ENCODE assay signal across 8 cellular contexts in the genomic region with DNA sequence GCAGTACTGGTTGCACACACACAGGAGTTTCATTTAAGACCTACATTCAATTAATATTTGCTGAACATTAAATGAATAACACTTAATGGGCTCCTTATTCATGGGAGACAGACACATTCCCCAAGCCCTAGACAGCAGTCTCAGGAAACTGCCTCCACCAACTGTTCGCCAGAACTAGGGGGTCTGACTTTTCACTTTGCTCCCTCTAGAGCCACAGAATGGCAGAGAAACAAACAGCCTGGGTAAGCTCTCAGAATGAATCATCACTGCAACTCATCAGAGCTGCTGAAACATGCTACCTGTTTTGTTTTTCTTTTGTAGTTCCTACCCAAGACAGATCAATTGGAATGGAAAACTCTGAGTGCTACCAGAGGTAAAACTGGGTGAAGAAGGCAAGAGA. TPM values are rescaled to one million over a fixed set of nuclear protein-coding genes. Genes with fewer than 3 reads are reported as not detected.
DNase-seq lines count a peak whose midpoint lies in the region; ATAC-seq and TF ChIP-seq lines count a peak whose summit lies in the region.

No MANE protein-coding gene starts in this region.

- H3K18ac ChIP-seq in mesenchymal stem cell (ENCODE audit: low read depth in 1 of 2, low read length in 2 of 2), result peak overlapping the region; percentile 44 to 84

- no TSS peak for BruUV-seq in PC-9 (replicated peaks; lab: Mats Ljungman, UMichigan)

- H2BK12ac ChIP-seq in mesenchymal stem cell (ENCODE audit: low read length in 2 of 2), result peak overlapping the region; percentile 12 to 93

- no peak overlapping the region for H3K23ac ChIP-seq in mesenchymal stem cell (ENCODE audit: low read length in 2 of 2)

- H3K79me1 ChIP-seq in mesenchymal stem cell (replicated peaks; ENCODE audit: low read length, poor library complexity, severe bottlenecking), result peaks cover 5% of the 10 kb centered on the region

- H4K20me1 ChIP-seq in PC-9 (ENCODE audit: insufficient read depth), result no peaks in the 10 kb centered on the region

- H3F3A ChIP-seq in PC-9 (ENCODE audit: insufficient read depth, low read depth), result no peaks in the 10 kb centered on the region

- no peaks in the 10 kb centered on the region for H3K27me3 Mint-ChIP-seq in activated naive CD8-positive, alpha-beta T cell treated with anti-CD3 and anti-CD28 coated beads, Interleukin-2, amount 50 U/mL, for 24 hours

- no peak overlapping the region for H2AFZ ChIP-seq in mesenchymal stem cell (ENCODE audit: low read depth, low read length)
- H2AFZ ChIP-seq in PC-9, result no peak overlapping the region

- no peak overlapping the region for H3K4me3 Mint-ChIP-seq in activated naive CD8-positive, alpha-beta T cell treated with anti-CD3 and anti-CD28 coated beads, Interleukin-2, amount 50 U/mL, for 24 hours

- peaks cover 33% of the 10 kb centered on the region for H3K36me3 Mint-ChIP-seq in activated naive CD8-positive, alpha-beta T cell treated with anti-CD3 and anti-CD28 coated beads, Interleukin-2, amount 50 U/mL, for 24 hours (ENCODE audit: low read depth)

- no peak overlapping the region for H4K91ac ChIP-seq in mesenchymal stem cell (ENCODE audit: low read length)

- no peak overlapping the region for H3K4me3 ChIP-seq in GM12864 (ENCODE audit: low read depth, low read length)
- peak overlapping the region in 1 of 2 experiments; percentile 21 for H3K4me3 ChIP-seq in mesenchymal stem cell (ENCODE audit: insufficient read depth in 1 of 2, low read depth in 1 of 2, low read length in 2 of 2)
- no peak overlapping the region for H3K4me3 ChIP-seq in PC-9

- peak overlapping the region; percentile 14 for H3K4me2 ChIP-seq in mesenchymal stem cell (ENCODE audit: low read length, poor library complexity, severe bottlenecking)
- no peak overlapping the region for H3K4me2 ChIP-seq in PC-9

- H3K9ac ChIP-seq in mesenchymal stem cell (ENCODE audit: low read length), result peak overlapping the region; percentile 77

- H3K27me3 ChIP-seq in mesenchymal stem cell (ENCODE audit: control insufficient read depth in 1 of 2, insufficient read depth in 1 of 2, low read length in 2 of 2) (no peaks in the 10 kb centered on the region), PC-9 (ENCODE audit: insufficient read depth, low read depth) (no peaks in the 10 kb centered on the region)

- peak overlapping the region; percentile 36 for H2BK5ac ChIP-seq in mesenchymal stem cell (ENCODE audit: low read depth, low read length, poor library complexity, severe bottlenecking)

- CTCF ChIA-PET in PC-9 (lab: Charles Lee), result no interaction called here

- peak overlapping the region; percentile 50 for H3K27ac Mint-ChIP-seq in activated naive CD8-positive, alpha-beta T cell treated with anti-CD3 and anti-CD28 coated beads, Interleukin-2, amount 50 U/mL, for 24 hours

- no peaks in the 10 kb centered on the region for H3K9me2 ChIP-seq in PC-9 (ENCODE audit: insufficient read depth)

- peaks cover 34% of the 10 kb centered on the region for H3K4me1 Mint-ChIP-seq in activated naive CD8-positive, alpha-beta T cell treated with anti-CD3 and anti-CD28 coated beads, Interleukin-2, amount 50 U/mL, for 24 hours

- H2BK15ac ChIP-seq in mesenchymal stem cell (ENCODE audit: low read depth, poor library complexity, severe bottlenecking), result no peak overlapping the region

- DNase-seq in GM12864 (ENCODE audit: low read depth) (no peak), mesenchymal stem cell (peak; percentile 76), PC-9 (no peak), activated gamma-delta T cell treated with Interleukin-2 at 50 U/mL for 16 hours (no peak), NCI-H2029 (lab: John Stamatoyannopoulos, UW) (no peak)
- DNase-seq in activated naive CD8-positive, alpha-beta T cell treated with anti-CD3 and anti-CD28 coated beads, Interleukin-2, amount 50 U/mL, for 24 hours, result no peak

- no peaks in the 10 kb centered on the region for H3K79me2 ChIP-seq in PC-9 (ENCODE audit: low read depth)

- H2AK5ac ChIP-seq in mesenchymal stem cell (ENCODE audit: low read length, severe bottlenecking), result peak overlapping the region; percentile 84

- H3K9me3 Mint-ChIP-seq in activated naive CD8-positive, alpha-beta T cell treated with anti-CD3 and anti-CD28 coated beads, Interleukin-2, amount 50 U/mL, for 24 hours, result no peaks in the 10 kb centered on the region

- H3K4ac ChIP-seq in mesenchymal stem cell (ENCODE audit: low read depth in 1 of 2, low read length in 2 of 2), result peak overlapping the region; percentile 15 to 62

- POLR2A ChIA-PET in PC-9 (lab: Charles Lee; ENCODE audit: unreplicated experiment), result no interaction called here

- H3K9me3 ChIP-seq in mesenchymal stem cell (ENCODE audit: control insufficient read depth, low read length) (no peaks in the 10 kb centered on the region), PC-9 (ENCODE audit: insufficient read depth, low read depth) (no peaks in the 10 kb centered on the region)

- H4K8ac ChIP-seq in mesenchymal stem cell (ENCODE audit: low read length), result peak overlapping the region; percentile 59

- no peak overlapping the region for H3K14ac ChIP-seq in mesenchymal stem cell (ENCODE audit: low read length in 2 of 2)

- intact Hi-C loops in PC-9 (cut with micrococcal nuclease; ENCODE audit: unreplicated experiment), result no loop called here

- H3K4me1 ChIP-seq in mesenchymal stem cell (ENCODE audit: control insufficient read depth, insufficient read depth, low read depth, low read length) (peaks cover 13% of the 10 kb centered on the region), PC-9 (replicated peaks; ENCODE audit: insufficient read depth) (no peaks in the 10 kb centered on the region)

- ATAC-seq in HG02588 (IDR thresholded peaks at IDR 0.05; ENCODE audit: unreplicated experiment) (peak; percentile 62), HG03159 (IDR thresholded peaks at IDR 0.05; ENCODE audit: unreplicated experiment) (no peak)
- peak; percentile 92 for ATAC-seq in activated naive CD8-positive, alpha-beta T cell treated with anti-CD3 and anti-CD28 coated beads, Interleukin-2, amount 50 U/mL, for 24 hours

- peak overlapping the region; percentile 21 for H2BK120ac ChIP-seq in mesenchymal stem cell (ENCODE audit: low read depth, low read length)

- TF ChIP-seq CTCF in GM12864 (IDR thresholded peaks at IDR 0.05; ENCODE audit: low read depth, low read length, missing control alignments) (peak; percentile 34), PC-9 (conservative IDR thresholded peaks at IDR 0.05) (no peak)

- 38% methylated on average over 1 of the region's 1 CpG for WGBS in mesenchymal stem cell

- H3K36me3 ChIP-seq in mesenchymal stem cell (ENCODE audit: control insufficient read depth in 1 of 2, insufficient read depth in 2 of 2, low read depth in 1 of 2, low read length in 2 of 2) (peaks cover 12 to 14% of the 10 kb centered on the region in 2 experiments), PC-9 (ENCODE audit: low read depth) (no peaks in the 10 kb centered on the region)

- H3K27ac ChIP-seq in mesenchymal stem cell (ENCODE audit: low read length, poor library complexity, severe bottlenecking) (peak overlapping the region; percentile 76), PC-9 (no peak overlapping the region)

RNA-seq across cellular contexts. Expression of a gene that starts 31.7 kb away (rescaled TPM):
- polyA plus RNA-seq in mesenchymal stem cell (2013, experiment 1 of 2), result 12.7 TPM
- 12.6 TPM for polyA plus RNA-seq in mesenchymal stem cell (2013, experiment 2 of 2)
- total RNA-seq in PC-9 (2021), result 40.3 and 48.1 TPM in 2 replicates
